In genomic region chr10:122029503-122030199, GRCh38 we compare ENCODE assay signal across 17 cellular contexts. TPM values are rescaled to one million over a fixed set of nuclear protein-coding genes. Genes with fewer than 3 reads are reported as not detected.
A peak's percentile ranks its signal among the peaks of the same experiment; 100 is the strongest.
DNase-seq lines count a peak whose midpoint lies in the region; ATAC-seq and TF ChIP-seq lines count a peak whose summit lies in the region.
"Had no signal": no experiment of that assay in that cellular context is flagged by ENCODE, and none has a peak within 500 bp of the region (broad histone marks: within the 10 kb centered on the region; RNA-seq: fewer than 3 reads in every experiment).

No MANE protein-coding gene starts in this region.

- no peak overlapping the region for H2AFZ ChIP-seq in GM23248

- H3K27ac ChIP-seq in GM23248 (no peak overlapping the region), ascending aorta (peak overlapping the region; percentile 66 to 74), right cardiac atrium (ENCODE audit: low read length) (peak overlapping the region; percentile 90), stomach (peak overlapping the region in 4 of 5 donors; percentile 49 to 73 (median 61))
- H3K27ac ChIP-seq: C4-2B had no signal

- WGBS in GM23248 (ENCODE audit: low coverage in 1 of 2, low lambda C conversion rate in 2 of 2, missing lambda C conversion rate in 2 of 2), 2 experiments: 40 to 43% methylated on average over 8 of the region's 8 CpGs
- WGBS in right cardiac atrium: 61% methylated on average over 8 of the region's 8 CpGs
- WGBS in stomach, 5 donors: 52 to 67% (median 59%) methylated on average over 8 of the region's 8 CpGs

- H3K27ac Mint-ChIP-seq in Calu3 (ENCODE audit: unreplicated experiment): no peak overlapping the region
- H3K27ac Mint-ChIP-seq in activated CD8-positive, alpha-beta T cell treated with anti-CD3 and anti-CD28 coated beads for 36 hours: no peak overlapping the region
- H3K27ac Mint-ChIP-seq: activated naive CD8-positive, alpha-beta T cell; WTC11 had no signal

- no peak for TF ChIP-seq POLR2A in stomach (IDR thresholded peaks at IDR 0.05)

- H3K4me3 ChIP-seq in GM23248 (no peak overlapping the region), ascending aorta (peak overlapping the region in 1 of 2 donors; percentile 33), right cardiac atrium (ENCODE audit: low read length) (no peak overlapping the region), stomach (no peak overlapping the region)

- no peak overlapping the region for H3K4me3 Mint-ChIP-seq in Calu3 (ENCODE audit: low read depth, unreplicated experiment)
- no peak overlapping the region for H3K4me3 Mint-ChIP-seq in activated CD8-positive, alpha-beta T cell treated with anti-CD3 and anti-CD28 coated beads for 36 hours
- H3K4me3 Mint-ChIP-seq: activated naive CD8-positive, alpha-beta T cell; neural crest cell; WTC11 had no signal

- CTCF ChIA-PET in Calu3 (lab: Charles Lee): no interaction called here
- CTCF ChIA-PET in activated CD8-positive, alpha-beta T cell treated with anti-CD3 and anti-CD28 coated beads for 36 hours (lab: Charles Lee): no interaction called here

- no peaks in the 10 kb centered on the region for H3K9me3 Mint-ChIP-seq in Calu3 (ENCODE audit: low read depth, unreplicated experiment)
- no peaks in the 10 kb centered on the region for H3K9me3 Mint-ChIP-seq in activated CD8-positive, alpha-beta T cell treated with anti-CD3 and anti-CD28 coated beads for 36 hours
- H3K9me3 Mint-ChIP-seq: neural crest cell, WTC11 had no signal

- H3K9me3 ChIP-seq in GM23248 (ENCODE audit: low read depth): no peaks in the 10 kb centered on the region
- no peaks in the 10 kb centered on the region for H3K9me3 ChIP-seq in ascending aorta
- H3K9me3 ChIP-seq in right cardiac atrium (ENCODE audit: control insufficient read depth, low read length): no peaks in the 10 kb centered on the region
- no peaks in the 10 kb centered on the region for H3K9me3 ChIP-seq in stomach

- H3F3A ChIP-seq in GM23248 (ENCODE audit: insufficient read depth): no peaks in the 10 kb centered on the region

- no peaks in the 10 kb centered on the region for H3K27me3 Mint-ChIP-seq in Calu3 (ENCODE audit: unreplicated experiment)
- peaks cover 12% of the 10 kb centered on the region for H3K27me3 Mint-ChIP-seq in activated CD8-positive, alpha-beta T cell treated with anti-CD3 and anti-CD28 coated beads for 36 hours

- no peak overlapping the region for H3K4me2 ChIP-seq in GM23248 (ENCODE audit: unreplicated experiment)

- POLR2A ChIA-PET in activated CD8-positive, alpha-beta T cell treated with anti-CD3 and anti-CD28 coated beads for 36 hours (lab: Charles Lee): no interaction called here

- no peaks in the 10 kb centered on the region for H3K4me1 Mint-ChIP-seq in Calu3 (ENCODE audit: low read depth, unreplicated experiment)
- no peaks in the 10 kb centered on the region for H3K4me1 Mint-ChIP-seq in activated CD8-positive, alpha-beta T cell treated with anti-CD3 and anti-CD28 coated beads for 36 hours (ENCODE audit: low read depth)
- H3K4me1 Mint-ChIP-seq: neural crest cell had no signal

- H3K9me2 ChIP-seq in GM23248 (ENCODE audit: insufficient read depth): no peaks in the 10 kb centered on the region

- in situ Hi-C loops in GM23248 (cut with MboI): no loop called here

- H3K27me3 ChIP-seq in GM23248 (replicated peaks; ENCODE audit: insufficient read depth): no peaks in the 10 kb centered on the region
- no peaks in the 10 kb centered on the region for H3K27me3 ChIP-seq in ascending aorta
- no peaks in the 10 kb centered on the region for H3K27me3 ChIP-seq in right cardiac atrium (ENCODE audit: control insufficient read depth, insufficient read depth)
- H3K27me3 ChIP-seq in stomach: no peaks in the 10 kb centered on the region

- H3K36me3 ChIP-seq in GM23248 (ENCODE audit: low read depth) (no peaks in the 10 kb centered on the region), ascending aorta (no peaks in the 10 kb centered on the region), stomach (no peaks in the 10 kb centered on the region)

- H4K20me1 ChIP-seq in GM23248 (ENCODE audit: insufficient read depth): no peaks in the 10 kb centered on the region

- peak; percentile 14 for DNase-seq in GM23248
- DNase-seq in ascending aorta (ENCODE audit: low spot score in 2 of 2): peak in 1 of 2 donors; percentile 83
- peak in 2 of 3 donors; percentile 36 to 64 for DNase-seq in right cardiac atrium
- DNase-seq in stomach: peak; percentile 52
- DNase-seq in Calu3: no peak
- DNase-seq in activated CD8-positive, alpha-beta T cell treated with anti-CD3 and anti-CD28 coated beads for 36 hours: no peak
- DNase-seq in GDM1 (lab: John Stamatoyannopoulos, UW): no peak
- DNase-seq: EL, hypothalamus, NCI-H2171, small intestine had no signal

- no peak for TF ChIP-seq EP300 in stomach (IDR thresholded peaks at IDR 0.05)

- ATAC-seq in right cardiac atrium (peak; percentile 61 to 79), GM18873 (IDR thresholded peaks at IDR 0.05; ENCODE audit: low FRiP score, unreplicated experiment) (no peak)
- no peak for ATAC-seq in activated CD8-positive, alpha-beta T cell treated with anti-CD3 and anti-CD28 coated beads for 36 hours
- ATAC-seq: left lobe of liver, WTC11 had no signal

- intact Hi-C loops in ascending aorta (cut with DNase I): loop anchor here (1.0 to 10.0 kb wide), 3 partner anchors 15 to 465 kb away; partner anchors contain the start of gene NSMCE4A
- intact Hi-C loops in right cardiac atrium (cut with DNase I): no loop called here
- intact Hi-C loops in stomach (cut with DNase I; ENCODE audit: low total_unique reads): no loop called here
- intact Hi-C loops in Calu3 (cut with micrococcal nuclease; ENCODE audit: unreplicated experiment): no loop called here
- intact Hi-C loops in activated CD8-positive, alpha-beta T cell treated with anti-CD3 and anti-CD28 coated beads for 36 hours (cut with micrococcal nuclease): no loop called here

- no peaks in the 10 kb centered on the region for H3K36me3 Mint-ChIP-seq in Calu3 (ENCODE audit: insufficient read depth, unreplicated experiment)
- no peaks in the 10 kb centered on the region for H3K36me3 Mint-ChIP-seq in activated CD8-positive, alpha-beta T cell treated with anti-CD3 and anti-CD28 coated beads for 36 hours (ENCODE audit: low read depth)
- H3K36me3 Mint-ChIP-seq: activated naive CD8-positive, alpha-beta T cell; WTC11 had no signal

- no peaks in the 10 kb centered on the region for H3K79me2 ChIP-seq in GM23248 (ENCODE audit: insufficient read depth)

- peak in 1 of 3 experiments; percentile 7 for TF ChIP-seq CTCF in ascending aorta (IDR thresholded peaks at IDR 0.05)
- TF ChIP-seq CTCF in stomach (IDR thresholded peaks at IDR 0.05): peak in 1 of 7 experiments; percentile 19
- no peak for TF ChIP-seq CTCF in Calu3 (IDR thresholded peaks at IDR 0.05; ENCODE audit: unreplicated experiment)
- no peak for TF ChIP-seq CTCF in activated CD8-positive, alpha-beta T cell treated with anti-CD3 and anti-CD28 coated beads for 36 hours (IDR thresholded peaks at IDR 0.05)

- H3K9ac ChIP-seq in GM23248: no peak overlapping the region

- H3K4me1 ChIP-seq in GM23248 (ENCODE audit: insufficient read depth): no peaks in the 10 kb centered on the region
- H3K4me1 ChIP-seq in ascending aorta: peaks cover 0 to 14% of the 10 kb centered on the region in 2 donors
- no peaks in the 10 kb centered on the region for H3K4me1 ChIP-seq in right cardiac atrium (ENCODE audit: control insufficient read depth, insufficient read depth, low read length)
- H3K4me1 ChIP-seq in stomach: peaks cover 14 to 39% (median 24%) of the 10 kb centered on the region in 4 donors

- no TSS peak for BruUV-seq in Calu3 (replicated peaks; lab: Mats Ljungman, UMichigan)

RNA-seq across cellular contexts. Expression of gene TACC2, which starts 40.7 kb away (rescaled TPM):
- 4.3 and 5.8 TPM in 2 replicates for total RNA-seq in GM23248 (2014; rRNA removed; shearing (Covaris generic))
- polyA plus RNA-seq in GM23248 (2016; fragmentation: Nextera tagmentation; extraction: Ambion mirVana) (14.9 and 16.7 TPM in 2 replicates), right cardiac atrium (234 TPM), stomach (10 to 100 TPM; 29.0 to 49.1 (median 44.4) TPM)
- total RNA-seq in ascending aorta (69.1 TPM), right cardiac atrium (100 to 1,000 TPM; 274 to 370 (median 307) TPM), stomach (100 to 1,000 TPM in 1 of 5 donors, 10 to 100 TPM in 4; 35.2 to 102 (median 73.7) TPM), Calu3 (2022) (24.4 and 26.5 TPM in 2 replicates)
- total RNA-seq in activated CD8-positive, alpha-beta T cell treated with anti-CD3 and anti-CD28 coated beads for 36 hours: not detected

RNA-seq across cellular contexts. Expression of gene NSMCE4A, which starts 54.6 kb away (rescaled TPM):
- total RNA-seq in GM23248 (2014; rRNA removed; shearing (Covaris generic)): 29.2 and 37.9 TPM in 2 replicates
- polyA plus RNA-seq in GM23248 (2016; fragmentation: Nextera tagmentation; extraction: Ambion mirVana): 25.6 and 26.3 TPM in 2 replicates
- total RNA-seq in ascending aorta: 63.3 TPM
- total RNA-seq in right cardiac atrium: 10 to 100 TPM; 30.3 to 43.1 (median 35.0) TPM
- 48.0 TPM for polyA plus RNA-seq in right cardiac atrium
- 100 to 1,000 TPM in 4 of 5 donors, 10 to 100 TPM in 1; 90.6 to 441 (median 110) TPM for total RNA-seq in stomach
- 10 to 100 TPM; 43.8 to 87.8 (median 47.7) TPM for polyA plus RNA-seq in stomach
- total RNA-seq in Calu3 (2022): 28.8 and 33.3 TPM in 2 replicates
- total RNA-seq in activated CD8-positive, alpha-beta T cell treated with anti-CD3 and anti-CD28 coated beads for 36 hours: 10 to 100 TPM; 49.7 to 50.8 TPM

Comparison
In these comparisons a context has a peak if more than half of its experiments do, and no peak if none do; other contexts are left out.
1. DNase-seq: peak in GM23248 (single experiment), right cardiac atrium (2 of 3) and stomach (single experiment); none in Calu3 (single experiment), activated CD8-positive, alpha-beta T cell treated with anti-CD3 and anti-CD28 coated beads for 36 hours (single experiment) and GDM1 (single experiment).
2. ATAC-seq: peak in right cardiac atrium (2 of 2); none in GM18873 (single experiment) and activated CD8-positive, alpha-beta T cell treated with anti-CD3 and anti-CD28 coated beads for 36 hours (single experiment).